Comparison of ENCODE assay signal across 10 cellular contexts in the genomic region with DNA sequence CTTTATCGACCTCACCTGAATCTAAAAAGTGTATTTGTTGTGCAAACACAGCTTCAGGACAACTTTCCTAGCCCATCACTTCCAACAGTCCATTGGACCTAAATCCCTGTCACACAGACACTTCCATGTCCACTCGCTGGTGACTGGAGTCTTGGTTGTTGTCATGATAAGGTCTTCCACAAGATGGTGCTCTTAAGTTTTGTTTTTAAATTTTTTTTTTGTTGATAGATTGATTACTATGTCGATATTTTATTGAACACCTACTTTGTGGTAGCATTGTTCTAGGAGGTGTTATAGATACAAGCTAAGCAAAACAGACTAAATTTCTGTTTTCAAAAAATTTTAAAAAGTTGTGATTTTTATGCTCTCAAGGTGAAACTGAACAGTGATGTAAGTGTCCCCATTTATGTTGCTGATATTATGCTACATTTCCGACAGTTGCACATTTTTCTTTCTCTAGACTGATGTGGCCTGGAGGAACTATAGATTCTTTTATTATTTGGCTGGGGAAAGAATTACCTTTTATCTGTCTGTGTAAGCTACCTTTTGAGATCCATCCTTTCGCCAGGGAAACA. TPM values are rescaled to one million over a fixed set of nuclear protein-coding genes. Genes with fewer than 3 reads are reported as not detected.
DNase-seq lines count a peak whose midpoint lies in the region; ATAC-seq and TF ChIP-seq lines count a peak whose summit lies in the region.
"Had no signal": no experiment of that assay in that cellular context is flagged by ENCODE, and none has a peak within 500 bp of the region (broad histone marks: within the 10 kb centered on the region; RNA-seq: fewer than 3 reads in every experiment).

No MANE protein-coding gene starts in this region.

- H3K4me3 Mint-ChIP-seq in activated CD4-positive, alpha-beta T cell treated with anti-CD3 and anti-CD28 coated beads for 36 hours = no peak overlapping the region
- H3K4me3 Mint-ChIP-seq in endodermal cell = no peak overlapping the region

- H3K36me3 Mint-ChIP-seq in activated CD4-positive, alpha-beta T cell treated with anti-CD3 and anti-CD28 coated beads for 36 hours (ENCODE audit: low read depth) = peaks cover 1% of the 10 kb centered on the region
- H3K36me3 Mint-ChIP-seq in endodermal cell (ENCODE audit: low read depth) = no peaks in the 10 kb centered on the region

- H3K27me3 ChIP-seq in endodermal cell (ENCODE audit: control insufficient read depth, insufficient read depth, low read length, poor library complexity, severe bottlenecking) (no peaks in the 10 kb centered on the region), spleen (replicated peaks in 1 of 7) (peaks cover 0 to 41% (median 21%) of the 10 kb centered on the region in 7 donors)

- intact Hi-C loops in activated CD4-positive, alpha-beta T cell treated with anti-CD3 and anti-CD28 coated beads for 36 hours (cut with DNase I, micrococcal nuclease) = loop anchor here (1.0 to 10.0 kb wide), 8 partner anchors 95 to 697 kb away; no protein-coding TSS in a partner anchor
- intact Hi-C loops in spleen (cut with DNase I; ENCODE audit: low total_unique reads) = no loop called here

- no peaks in the 10 kb centered on the region for H3K9me3 Mint-ChIP-seq in activated CD4-positive, alpha-beta T cell treated with anti-CD3 and anti-CD28 coated beads for 36 hours (ENCODE audit: low read depth)
- H3K9me3 Mint-ChIP-seq in endodermal cell = no peaks in the 10 kb centered on the region

- H3K9ac ChIP-seq in endodermal cell (ENCODE audit: extremely low read depth, low read length, poor library complexity, severe bottlenecking) = no peak overlapping the region

- no peak overlapping the region for H3K27ac ChIP-seq in endodermal cell (ENCODE audit: low read depth, low read length)
- no peak overlapping the region for H3K27ac ChIP-seq in spleen

- peaks cover 37% of the 10 kb centered on the region for H3K27me3 Mint-ChIP-seq in activated CD4-positive, alpha-beta T cell treated with anti-CD3 and anti-CD28 coated beads for 36 hours
- peaks cover 14% of the 10 kb centered on the region for H3K27me3 Mint-ChIP-seq in endodermal cell (ENCODE audit: insufficient read depth)

- 20 to 60% methylated on average over 2 to 4 of the region's 5 CpGs for WGBS in endodermal cell (ENCODE audit: insufficient coverage in 1 of 2, insufficient read length in 1 of 2), 2 experiments
- 40 to 50% (median 42%) methylated on average over 5 of the region's 5 CpGs for WGBS in spleen, 5 donors

- DNase-seq in activated CD4-positive, alpha-beta T cell treated with anti-CD3 and anti-CD28 coated beads for 36 hours = peak; percentile 18
- DNase-seq in activated CD4-positive, alpha-beta T cell treated with anti-CD3 and anti-CD28 coated beads, Interleukin-2, amount 50 U/mL, for 4 hours = no peak
- peak; percentile 38 for DNase-seq in NB4 (ENCODE audit: low read depth)
- no peak for DNase-seq in endodermal cell
- DNase-seq in spleen = no peak
- DNase-seq in stimulated activated CD4-positive, alpha-beta T cell treated with anti-CD3 and anti-CD28 coated beads, Interleukin-4, amount 100 ng/mL, for 4 hours = no peak

- POLR2A ChIA-PET in activated CD4-positive, alpha-beta T cell treated with anti-CD3 and anti-CD28 coated beads for 36 hours (lab: Charles Lee) = interaction anchor here (0.6 kb wide), 1 partner anchor 503 kb away, joined by 3 read pairs; no protein-coding TSS in a partner anchor

- H3K4me3 ChIP-seq in NB4 (ENCODE audit: low read depth, low read length) (no peak overlapping the region), endodermal cell (ENCODE audit: low read length) (no peak overlapping the region), spleen (no peak overlapping the region)
- H3K4me3 ChIP-seq: lung had no signal

- H3K27ac Mint-ChIP-seq in activated CD4-positive, alpha-beta T cell treated with anti-CD3 and anti-CD28 coated beads for 36 hours = no peak overlapping the region
- no peak overlapping the region for H3K27ac Mint-ChIP-seq in endodermal cell

- no peaks in the 10 kb centered on the region for H3K4me1 Mint-ChIP-seq in activated CD4-positive, alpha-beta T cell treated with anti-CD3 and anti-CD28 coated beads for 36 hours
- H3K4me1 Mint-ChIP-seq in endodermal cell = peaks cover 17% of the 10 kb centered on the region

- H3K4me1 ChIP-seq in endodermal cell (ENCODE audit: control insufficient read depth, insufficient read depth, low read length) (peaks cover 11% of the 10 kb centered on the region), spleen (no peaks in the 10 kb centered on the region)

- TF ChIP-seq POLR2A in NB4 (IDR thresholded peaks at IDR 0.05; ENCODE audit: extremely low read depth, insufficient read length) = no peak
- TF ChIP-seq POLR2A in spleen (IDR thresholded peaks at IDR 0.05) = no peak
- no peak for TF ChIP-seq POLR2A in GM18505 (IDR thresholded peaks at IDR 0.05; ENCODE audit: borderline replicate concordance, extremely low read depth, insufficient read depth, insufficient read length)

- peak; percentile 25 for TF ChIP-seq CTCF in NB4 (IDR thresholded peaks at IDR 0.05; ENCODE audit: low read depth, low read length)
- TF ChIP-seq CTCF in endodermal cell (conservative IDR thresholded peaks at IDR 0.05) = peak; percentile 79
- TF ChIP-seq CTCF in spleen (IDR thresholded peaks at IDR 0.05 in 8 of 11, conservative IDR thresholded peaks at IDR 0.05 in 3 of 11) = peak in 8 of 11 experiments; percentile 33 to 59 (median 44)

- CTCF ChIA-PET in activated CD4-positive, alpha-beta T cell treated with anti-CD3 and anti-CD28 coated beads for 36 hours (lab: Charles Lee) = interaction anchor here (0.6 to 4.2 kb wide), 12 partner anchors 10 to 773 kb away, joined by 3 to 35 read pairs (median 4); no protein-coding TSS in a partner anchor

- H3K9me3 ChIP-seq in endodermal cell (ENCODE audit: control insufficient read depth, low read length) (no peaks in the 10 kb centered on the region), spleen (no peaks in the 10 kb centered on the region)

- H3K36me3 ChIP-seq in endodermal cell (ENCODE audit: control insufficient read depth, insufficient read depth, low read length) (no peaks in the 10 kb centered on the region), spleen (no peaks in the 10 kb centered on the region)

- peak; percentile 26 for ATAC-seq in activated CD4-positive, alpha-beta T cell treated with anti-CD3 and anti-CD28 coated beads for 36 hours
- ATAC-seq in GM18505 (IDR thresholded peaks at IDR 0.05; ENCODE audit: unreplicated experiment) (no peak), HG02678 (IDR thresholded peaks at IDR 0.05; ENCODE audit: unreplicated experiment) (no peak)

RNA-seq across cellular contexts. Expression of gene ERICH6B, which starts 8.1 kb away (rescaled TPM):
- not detected for total RNA-seq in activated CD4-positive, alpha-beta T cell treated with anti-CD3 and anti-CD28 coated beads for 36 hours
- total RNA-seq in endodermal cell (not detected), spleen (not detected)
- not detected for polyA plus RNA-seq in endodermal cell (2013, experiment 1 of 2)
- not detected for polyA plus RNA-seq in endodermal cell (2013, experiment 2 of 2)
- polyA plus RNA-seq in spleen = not detected
- total RNA-seq: lung had no signal
- polyA plus RNA-seq: lung, thymus had no signal

Comparison
In these comparisons a context has a peak if more than half of its experiments do, and no peak if none do; other contexts are left out.
1. DNase-seq: peak in activated CD4-positive, alpha-beta T cell treated with anti-CD3 and anti-CD28 coated beads for 36 hours (single experiment) and NB4 (single experiment); none in activated CD4-positive, alpha-beta T cell treated with anti-CD3 and anti-CD28 coated beads, Interleukin-2, amount 50 U/mL, for 4 hours (0 of 2), endodermal cell (single experiment), spleen (single experiment) and stimulated activated CD4-positive, alpha-beta T cell treated with anti-CD3 and anti-CD28 coated beads, Interleukin-4, amount 100 ng/mL, for 4 hours (0 of 2).
2. CTCF ChIP-seq: peak in every context shown above with its lines; median percentile 79 in endodermal cell; 44 in spleen; 25 in NB4.